8 cellular contexts compared by ENCODE assay signal in the genomic region with DNA sequence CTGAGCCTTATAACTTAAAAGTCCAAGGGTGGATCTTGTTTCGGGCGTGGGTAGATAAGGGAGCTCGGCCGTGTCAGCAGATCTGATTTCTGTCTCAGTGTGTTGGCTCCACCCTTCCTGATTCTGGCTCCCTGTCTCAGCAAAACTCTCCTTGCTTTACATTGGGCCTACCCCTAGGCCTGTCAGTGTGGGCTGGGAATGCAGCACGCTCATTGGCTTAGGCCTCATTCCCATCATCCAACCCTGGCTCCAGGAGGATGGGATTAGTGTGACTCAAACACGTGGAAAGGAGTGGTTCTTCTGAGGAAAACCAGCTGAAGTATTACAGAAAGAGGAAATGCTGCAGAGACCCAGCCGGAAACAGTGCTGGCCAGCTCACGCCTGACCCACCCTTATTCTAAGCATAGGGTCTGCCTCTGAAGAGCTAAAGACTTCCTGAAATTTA. TPM values are rescaled to one million over a fixed set of nuclear protein-coding genes. Genes with fewer than 3 reads are reported as not detected.
DNase-seq lines count a peak whose midpoint lies in the region; ATAC-seq, FAIRE-seq and TF ChIP-seq lines count a peak whose summit lies in the region.

No MANE protein-coding gene starts in this region.

- intact Hi-C loops in mucosa of descending colon (cut with DNase I, micrococcal nuclease): no loop called here

- H3K4me3 ChIP-seq in A549 (peak overlapping the region; percentile 51), epithelial cell of proximal tubule (ENCODE audit: low read depth, low read length) (peak overlapping the region; percentile 66), mucosa of descending colon (peak overlapping the region; percentile 23)

- CTCF ChIA-PET in A549 (lab: Yijun Ruan, JAX): interaction anchor here (0.6 to 1.8 kb wide), 10 partner anchors 9 to 448 kb away, joined by 3 to 6 read pairs (median 4); no protein-coding TSS in a partner anchor

- no peaks in the 10 kb centered on the region for H3K36me3 ChIP-seq in mucosa of descending colon (ENCODE audit: low read depth)

- FAIRE-seq in A549 (lab: Jason Lieb, UNC): peak; percentile 100

- POLR2A ChIA-PET in A549 (lab: Yijun Ruan, JAX): interaction anchor here (0.5 to 2.4 kb wide), 18 partner anchors 9 to 789 kb away, joined by 3 to 60 read pairs (median 4); a partner anchor contains a TSS

- peak; percentile 61 for TF ChIP-seq POLR2A in A549 (IDR thresholded peaks at IDR 0.05; ENCODE audit: low read length)

- no peak for TF ChIP-seq CTCF in A549 (IDR thresholded peaks at IDR 0.05)
- no peak for TF ChIP-seq CTCF in epithelial cell of proximal tubule (conservative IDR thresholded peaks at IDR 0.05; ENCODE audit: low read depth, low read length)
- no peak for TF ChIP-seq CTCF in mucosa of descending colon (IDR thresholded peaks at IDR 0.05)

- no peak for TF ChIP-seq EP300 in A549 (IDR thresholded peaks at IDR 0.05)

- no peaks in the 10 kb centered on the region for H3K9me3 ChIP-seq in A549
- no peaks in the 10 kb centered on the region for H3K9me3 ChIP-seq in mucosa of descending colon

- H3K4me2 ChIP-seq in A549: peak overlapping the region; percentile 91

- TF ChIP-seq RAD21 in A549 (conservative IDR thresholded peaks at IDR 0.05 in 1 of 2, IDR thresholded peaks at IDR 0.05 in 1 of 2): no peak; a peak in 1 of 5 replicates

- ATAC-seq in A549 (peak; percentile 100), GM18868 (IDR thresholded peaks at IDR 0.05; ENCODE audit: unreplicated experiment) (peak; percentile 78), HG03139 (IDR thresholded peaks at IDR 0.05; ENCODE audit: unreplicated experiment) (peak; percentile 80), mucosa of descending colon (peak; percentile 99)

- 1% methylated on average over 8 of the region's 8 CpGs for WGBS in A549 (ENCODE audit: missing lambda C conversion rate)

- H3K4me1 ChIP-seq in A549 (peaks cover 31% of the 10 kb centered on the region), mucosa of descending colon (ENCODE audit: low read depth) (peaks cover 3% of the 10 kb centered on the region)

- peak overlapping the region; percentile 87 to 90 for H3K27ac ChIP-seq in A549

- DNase-seq in A549 (ENCODE audit: low read depth in 1 of 2, low spot score in 1 of 2) (peak; percentile 97 to 99), SKM-1 (lab: John Stamatoyannopoulos, UW; ENCODE audit: unreplicated experiment) (peak; percentile 17), epithelial cell of proximal tubule (ENCODE audit: low read depth) (peak; percentile 88), mucosa of descending colon (peak; percentile 85 to 90 (median 86)), NCI-H2081 treated with DMSO at 0.1 percent for 48 hours (lab: John Stamatoyannopoulos, UW) (no peak), retina (no peak)

TF ChIP-seq in A549, 52 proteins besides CTCF, POLR2A, EP300 and RAD21:
- TF ChIP-seq, protein P1, sequence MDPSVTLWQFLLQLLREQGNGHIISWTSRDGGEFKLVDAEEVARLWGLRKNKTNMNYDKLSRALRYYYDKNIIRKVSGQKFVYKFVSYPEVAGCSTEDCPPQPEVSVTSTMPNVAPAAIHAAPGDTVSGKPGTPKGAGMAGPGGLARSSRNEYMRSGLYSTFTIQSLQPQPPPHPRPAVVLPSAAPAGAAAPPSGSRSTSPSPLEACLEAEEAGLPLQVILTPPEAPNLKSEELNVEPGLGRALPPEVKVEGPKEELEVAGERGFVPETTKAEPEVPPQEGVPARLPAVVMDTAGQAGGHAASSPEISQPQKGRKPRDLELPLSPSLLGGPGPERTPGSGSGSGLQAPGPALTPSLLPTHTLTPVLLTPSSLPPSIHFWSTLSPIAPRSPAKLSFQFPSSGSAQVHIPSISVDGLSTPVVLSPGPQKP (IDR thresholded peaks at IDR 0.05; ENCODE audit: low read depth, low read length): no peak
- TF ChIP-seq, protein P2, sequence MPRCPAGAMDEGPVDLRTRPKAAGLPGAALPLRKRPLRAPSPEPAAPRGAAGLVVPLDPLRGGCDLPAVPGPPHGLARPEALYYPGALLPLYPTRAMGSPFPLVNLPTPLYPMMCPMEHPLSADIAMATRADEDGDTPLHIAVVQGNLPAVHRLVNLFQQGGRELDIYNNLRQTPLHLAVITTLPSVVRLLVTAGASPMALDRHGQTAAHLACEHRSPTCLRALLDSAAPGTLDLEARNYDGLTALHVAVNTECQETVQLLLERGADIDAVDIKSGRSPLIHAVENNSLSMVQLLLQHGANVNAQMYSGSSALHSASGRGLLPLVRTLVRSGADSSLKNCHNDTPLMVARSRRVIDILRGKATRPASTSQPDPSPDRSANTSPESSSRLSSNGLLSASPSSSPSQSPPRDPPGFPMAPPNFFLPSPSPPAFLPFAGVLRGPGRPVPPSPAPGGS (IDR thresholded peaks at IDR 0.05): peak; percentile 80; the same call in 1 of the 3 replicates
- TF ChIP-seq MAFK (IDR thresholded peaks at IDR 0.05; ENCODE audit: partially characterized antibody) (peak; percentile 97), FOSB (CRISPR knock-in tag; IDR thresholded peaks at IDR 0.05) (no peak), JUN (IDR thresholded peaks at IDR 0.05) (peak; percentile 86 to 88; a peak in 4 of 5 replicates), RFX5 (IDR thresholded peaks at IDR 0.05) (peak; percentile 79), ZNF302 (CRISPR knock-in tag; IDR thresholded peaks at IDR 0.05) (no peak)
- TF ChIP-seq, protein P3, sequence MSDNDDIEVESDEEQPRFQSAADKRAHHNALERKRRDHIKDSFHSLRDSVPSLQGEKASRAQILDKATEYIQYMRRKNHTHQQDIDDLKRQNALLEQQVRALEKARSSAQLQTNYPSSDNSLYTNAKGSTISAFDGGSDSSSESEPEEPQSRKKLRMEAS (IDR thresholded peaks at IDR 0.05): peak; percentile 26; the same call in 1 of the 2 replicates

RNA-seq across cellular contexts. Expression of a gene that starts 59.9 kb away (rescaled TPM):
- polyA plus RNA-seq in A549 (2011; rRNA removed) (234 and 315 TPM in 2 replicates), A549 (2017; fragmentation: RNase III; extraction: RNeasy Plus Mini Kit Qiagen cat#74134 plus additional on column Dnase treatment) (126 to 136 TPM (median 135 TPM) in 3 replicates)
- polyA plus RNA-seq in A549 (2012; cell fraction: cytosol; rRNA removed): 94.0 and 129 TPM in 2 replicates
- polyA plus RNA-seq in A549 (2012; cell fraction: nucleus; rRNA removed): 92.3 and 99.3 TPM in 2 replicates
- polyA minus RNA-seq in A549 (2011; rRNA and poly(A)+ RNA removed): 74.6 and 81.9 TPM in 2 replicates
- total RNA-seq in epithelial cell of proximal tubule (78.6 and 105 TPM in 2 replicates), mucosa of descending colon (100 to 1,000 TPM; 147 to 181 (median 152) TPM)

Comparison
In these comparisons a context has a peak if more than half of its experiments do, and no peak if none do; other contexts are left out.
1. DNase-seq: peak in A549 (2 of 2), SKM-1 (single experiment), epithelial cell of proximal tubule (single experiment) and mucosa of descending colon (3 of 3); none in NCI-H2081 treated with DMSO at 0.1 percent for 48 hours (single experiment) and retina (single experiment).
2. Peak in every context shown above with its lines, with median percentiles within 50 percentile points of each other: ATAC-seq and H3K4me3 ChIP-seq.